ENCODE assay signal across 8 cellular contexts in the genomic region with DNA sequence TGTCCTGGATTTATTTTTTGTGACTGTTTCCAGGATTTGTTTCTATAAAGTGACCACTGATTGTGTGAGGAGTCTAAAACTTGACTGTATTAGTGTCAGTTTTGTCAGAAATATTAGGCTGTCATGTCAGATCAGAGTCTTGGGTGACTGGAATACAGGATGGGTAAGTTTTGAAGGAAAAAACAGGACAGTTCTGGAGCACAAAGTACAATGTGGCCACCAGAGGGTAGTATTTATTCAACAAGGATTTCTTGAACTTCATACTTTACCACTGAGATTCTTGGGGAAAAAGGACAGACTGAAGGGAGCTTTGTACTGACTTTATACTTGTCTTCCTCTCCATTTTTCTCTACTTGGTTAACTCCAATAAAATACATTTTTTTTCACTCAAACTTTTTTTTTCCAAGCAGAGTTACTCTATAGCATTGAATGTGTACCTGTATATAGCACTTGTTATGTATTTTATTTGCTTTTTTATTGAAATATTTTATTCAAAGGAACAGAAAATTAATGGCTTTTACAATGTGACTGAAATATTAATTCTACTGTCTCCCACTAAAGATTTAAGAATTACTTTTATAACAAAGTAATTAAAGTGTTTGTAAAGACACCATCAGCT. TPM values are rescaled to one million over a fixed set of nuclear protein-coding genes. Genes with fewer than 3 reads are reported as not detected.
DNase-seq lines count a peak whose midpoint lies in the region; ATAC-seq and TF ChIP-seq lines count a peak whose summit lies in the region.

No MANE protein-coding gene starts in this region.

- peaks cover 0 to 3% (median 0%) of the 10 kb centered on the region in 8 donors for H3K9me3 Mint-ChIP-seq in CD4-positive, alpha-beta memory T cell

- ATAC-seq in left lobe of liver (peak; percentile 79), HG02623 (IDR thresholded peaks at IDR 0.05; ENCODE audit: unreplicated experiment) (no peak)

- H3K4me1 Mint-ChIP-seq in CD4-positive, alpha-beta memory T cell: peaks cover 3 to 15% (median 5%) of the 10 kb centered on the region in 4 donors

- peaks cover 0 to 8% of the 10 kb centered on the region in 2 donors for H3K36me3 Mint-ChIP-seq in CD4-positive, alpha-beta memory T cell

- DNase-seq in BJ (ENCODE audit: low read depth) (no peak), HuH-7 (ENCODE audit: low spot score) (peak; percentile 15), adipocyte (ENCODE audit: low read depth) (peak; percentile 83), left lobe of liver (ENCODE audit: low spot score) (no peak), NCI-H1092 (lab: John Stamatoyannopoulos, UW) (no peak)
- no peak for DNase-seq in CD4-positive, alpha-beta memory T cell
- DNase-seq in activated CD4-positive, alpha-beta T cell treated with anti-CD3 and anti-CD28 coated beads, Interleukin-2, amount 50 U/mL, for 1 hour: no peak

- H3K36me3 ChIP-seq in BJ (ENCODE audit: control insufficient read depth, insufficient read depth, low read length) (0 out of 2 replicates have a peak, but pooled peaks cover 1% of the 10 kb centered on the region), adipocyte (ENCODE audit: control insufficient read depth, insufficient read depth, low read length, severe bottlenecking) (peaks cover 20% of the 10 kb centered on the region)
- no peaks in the 10 kb centered on the region for H3K36me3 ChIP-seq in CD4-positive, alpha-beta memory T cell (ENCODE audit: insufficient read depth, low read length)

- H3K27ac Mint-ChIP-seq in CD4-positive, alpha-beta memory T cell: no peak overlapping the region

- TF ChIP-seq CTCF in BJ (IDR thresholded peaks at IDR 0.05; ENCODE audit: insufficient read depth, low read depth, low read length): peak; percentile 52

- H3K9ac ChIP-seq in adipocyte (ENCODE audit: low read length): peak overlapping the region; percentile 26

- intact Hi-C loops in CD4-positive, alpha-beta memory T cell (cut with micrococcal nuclease): no loop called here

- H3K27me3 ChIP-seq in BJ (ENCODE audit: control insufficient read depth, insufficient read depth, low read length) (no peaks in the 10 kb centered on the region), adipocyte (replicated peaks; ENCODE audit: control insufficient read depth, insufficient read depth, low read length) (no peaks in the 10 kb centered on the region)
- no peaks in the 10 kb centered on the region for H3K27me3 ChIP-seq in CD4-positive, alpha-beta memory T cell (ENCODE audit: insufficient read depth, low read length)

- H3K9me3 ChIP-seq in adipocyte (ENCODE audit: control insufficient read depth, low read length): no peaks in the 10 kb centered on the region
- no peaks in the 10 kb centered on the region for H3K9me3 ChIP-seq in CD4-positive, alpha-beta memory T cell (ENCODE audit: control insufficient read depth in 1 of 2, low read length in 2 of 2)

- H3K27me3 Mint-ChIP-seq in CD4-positive, alpha-beta memory T cell: no peaks in the 10 kb centered on the region

- H3K4me1 ChIP-seq in adipocyte (ENCODE audit: control insufficient read depth, insufficient read depth, low read length): peaks cover 29% of the 10 kb centered on the region
- H3K4me1 ChIP-seq in CD4-positive, alpha-beta memory T cell (ENCODE audit: insufficient read depth, low read length): no peaks in the 10 kb centered on the region

- POLR2A ChIA-PET in BJ (lab: Charles Lee): no interaction called here
- POLR2A ChIA-PET in CD4-positive, alpha-beta memory T cell (lab: Charles Lee; ENCODE audit: partially characterized antibody): no interaction called here

- CTCF ChIA-PET in BJ (lab: Yijun Ruan, JAX): interaction anchor here (0.6 to 4.7 kb wide), 15 partner anchors 9 to 330 kb away, joined by 3 to 35 read pairs (median 4); no protein-coding TSS in a partner anchor
- CTCF ChIA-PET in CD4-positive, alpha-beta memory T cell (lab: Charles Lee; ENCODE audit: partially characterized antibody): interaction anchor here (0.8 to 4.1 kb wide), 4 partner anchors 9 to 190 kb away, joined by 3 to 31 read pairs (median 6); no protein-coding TSS in a partner anchor

- no peak overlapping the region for H3K4me3 Mint-ChIP-seq in CD4-positive, alpha-beta memory T cell

- H3K4me3 ChIP-seq in BJ (ENCODE audit: low read depth, low read length): no peak overlapping the region
- no peak overlapping the region for H3K4me3 ChIP-seq in adipocyte (ENCODE audit: low read length)
- no peak overlapping the region for H3K4me3 ChIP-seq in CD4-positive, alpha-beta memory T cell (ENCODE audit: low read length in 2 of 2)

- H3K27ac ChIP-seq in CD4-positive, alpha-beta memory T cell (ENCODE audit: low read depth, low read length): no peak overlapping the region

RNA-seq across cellular contexts. Expression of a gene that starts 51.1 kb away (rescaled TPM):
- polyA plus RNA-seq in BJ (2011; rRNA removed): 149 and 181 TPM in 2 replicates
- 248 and 319 TPM in 2 replicates for polyA minus RNA-seq in BJ (2011; rRNA and poly(A)+ RNA removed)
- total RNA-seq in left lobe of liver: 52.0 TPM
- total RNA-seq in CD4-positive, alpha-beta memory T cell: 10 to 100 TPM; 25.7 to 29.4 TPM
- polyA plus RNA-seq in CD4-positive, alpha-beta memory T cell: 10 to 100 TPM in 1 of 2 donors, 1 to 10 TPM in 1; 5.4 to 14.3 TPM

Comparison
In these comparisons a context has a peak if more than half of its experiments do, and no peak if none do; other contexts are left out.
1. DNase-seq: peak in HuH-7 (single experiment) and adipocyte (single experiment); none in BJ (single experiment), left lobe of liver (single experiment), CD4-positive, alpha-beta memory T cell (0 of 5), NCI-H1092 (single experiment) and activated CD4-positive, alpha-beta T cell treated with anti-CD3 and anti-CD28 coated beads, Interleukin-2, amount 50 U/mL, for 1 hour (single experiment).